ENCODE assay signal across 33 cellular contexts in the genomic region with DNA sequence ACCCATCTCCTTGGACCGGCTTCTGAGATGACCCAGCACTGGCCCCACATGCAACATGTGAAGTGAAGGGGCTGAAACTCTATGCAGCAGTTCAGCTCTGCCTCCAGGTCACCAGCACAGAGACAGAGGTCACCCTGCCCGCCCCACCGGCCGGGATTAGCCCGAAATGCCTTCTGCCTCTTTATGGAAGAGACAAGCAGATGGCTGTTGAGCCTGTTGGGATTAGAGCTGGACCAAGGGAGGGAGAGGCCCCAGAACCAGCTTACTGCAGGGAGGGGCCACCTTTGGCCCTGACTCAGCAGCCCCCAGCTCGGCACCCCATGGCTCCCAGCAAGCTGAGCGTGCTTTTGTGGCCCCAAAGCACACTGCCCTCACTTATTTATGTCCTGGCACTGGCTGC. TPM values are rescaled to one million over a fixed set of nuclear protein-coding genes. Genes with fewer than 3 reads are reported as not detected.
"Had no signal": no experiment of that assay in that cellular context is flagged by ENCODE, and none has a peak within 500 bp of the region (broad histone marks: within the 10 kb centered on the region; RNA-seq: fewer than 3 reads in every experiment).

No MANE protein-coding gene starts in this region.

- FAIRE-seq: keratinocyte, pancreas had no signal

- H3K27ac Mint-ChIP-seq: nephron; stimulated activated memory B cell treated with anti-CD40 and anti-IgM and Interleukin-4, amounts not matched to agents 10 μg/mL and 1 μg/mL and 100 μg/mL, for 72 hours; stimulated activated naive CD8-positive, alpha-beta T cell treated with anti-CD3 and anti-CD28 coated beads, Interleukin-15, amount 100 ng/mL, for 72 hours; type B pancreatic cell had no signal

- H3K27me3 ChIP-seq: pancreas, right atrium auricular region, right lobe of liver, tibial nerve, vagina had no signal

- H3K36me3 Mint-ChIP-seq: stimulated activated memory B cell treated with anti-CD40 and anti-IgM and Interleukin-4, amounts not matched to agents 10 μg/mL and 1 μg/mL and 100 μg/mL, for 72 hours; type B pancreatic cell had no signal

- H3K4me2 ChIP-seq: smooth muscle cell had no signal

- H3K4me1 Mint-ChIP-seq: nephron had no signal

- DNase-seq: hippocampal formation; kidney glomerular epithelial cell; left colon; left lung; lower lobe of right lung; mammary epithelial cell; mesenchymal stem cell; naive thymus-derived CD8-positive, alpha-beta T cell; pancreas; right lobe of liver; stimulated activated CD4-positive, alpha-beta T cell treated with anti-CD3 and anti-CD28 coated beads, Interleukin-1b, Interleukin-23, amount 100 ng/mL, for 48 hours; stimulated activated CD4-positive, alpha-beta T cell treated with anti-CD3 and anti-CD28 coated beads, Interleukin-2, amount 100 ng/mL, for 48 hours; stimulated activated CD4-positive, alpha-beta T cell treated with anti-CD3 and anti-CD28 coated beads, Interleukin-4, amount 100 ng/mL, for 4 hours; stimulated activated CD8-positive, alpha-beta memory T cell treated with anti-CD3 and anti-CD28 coated beads, Interleukin-4, amount 100 ng/mL, for 48 hours; stimulated activated naive CD4-positive, alpha-beta T cell treated with Interleukin-2 at 50 U/mL for 16 hours; stimulated activated naive CD8-positive, alpha-beta T cell treated with anti-CD3 and anti-CD28 coated beads, Interleukin-15, amount 100 ng/mL, for 72 hours; substantia nigra had no signal

- H3K27ac ChIP-seq: left lung, lower lobe of right lung, pancreas, prostate gland, right atrium auricular region, right lobe of liver, tibial nerve, vagina had no signal

- H3K36me3 ChIP-seq: left lung, lower lobe of right lung, pancreas, prostate gland, right atrium auricular region, right lobe of liver, tibial nerve, vagina had no signal

- H3K4me1 ChIP-seq: lower lobe of right lung, pancreas, prostate gland, right atrium auricular region, right lobe of liver, vagina had no signal

- H3K4me3 ChIP-seq: left lung, lower lobe of right lung, pancreas, prostate gland, right atrium auricular region, right lobe of liver, smooth muscle cell, tibial nerve, vagina had no signal

- H3K9me3 ChIP-seq: lower lobe of right lung, pancreas, prostate gland, right lobe of liver, vagina had no signal

- H3K4me3 Mint-ChIP-seq: naive thymus-derived CD8-positive, alpha-beta T cell; nephron; neural crest cell; stimulated activated memory B cell treated with anti-CD40 and anti-IgM and Interleukin-4, amounts not matched to agents 10 μg/mL and 1 μg/mL and 100 μg/mL, for 72 hours; stimulated activated naive CD8-positive, alpha-beta T cell treated with anti-CD3 and anti-CD28 coated beads, Interleukin-15, amount 100 ng/mL, for 72 hours; type B pancreatic cell had no signal

RNA-seq across cellular contexts. Expression of a gene that starts 5.7 kb away (rescaled TPM):
- total RNA-seq: left colon; left lung; liver; lower lobe of right lung; mammary epithelial cell; mucosa of gallbladder; naive thymus-derived CD8-positive, alpha-beta T cell; neural crest cell; omental fat pad; pancreas; prostate gland; right atrium auricular region; right lobe of liver; skeletal muscle tissue; smooth muscle cell; temporal lobe; tibial nerve; urinary bladder; vagina had no signal

RNA-seq across cellular contexts. Expression of a gene that starts 15.0 kb away (rescaled TPM):
- total RNA-seq: naive thymus-derived CD8-positive, alpha-beta T cell had no signal
